11 cellular contexts compared by ENCODE assay signal in genomic region chr3:34107669-34108068, GRCh38.
DNase-seq lines count a peak whose midpoint lies in the region; ATAC-seq lines count a peak whose summit lies in the region.
"Had no signal": no experiment of that assay in that cellular context is flagged by ENCODE, and none has a peak within 500 bp of the region (broad histone marks: within the 10 kb centered on the region; RNA-seq: fewer than 3 reads in every experiment).

No MANE protein-coding gene starts in this region.

- peak; percentile 4 for DNase-seq in RPMI8226
- no peak for DNase-seq in hippocampal formation (lab: John Stamatoyannopoulos, UW)
- DNase-seq in hepatic stellate cell (ENCODE audit: low spot score): no peak
- no peak for DNase-seq in HuH-7 (ENCODE audit: low spot score)
- no peak for DNase-seq in NCI-H2196 treated with DMSO at 0.1 percent for 48 hours (lab: John Stamatoyannopoulos, UW; ENCODE audit: unreplicated experiment)
- DNase-seq: mammary epithelial cell; NCI-H1436 treated with DMSO at 0.1 percent for 48 hours; stimulated activated CD4-positive, alpha-beta T cell treated with anti-CD3 and anti-CD28 coated beads, Interleukin-4, amount 100 ng/mL, for 1 hour had no signal

- ATAC-seq in GM18861 (IDR thresholded peaks at IDR 0.05; ENCODE audit: unreplicated experiment) (peak; percentile 47), GM21526 (IDR thresholded peaks at IDR 0.05; ENCODE audit: low FRiP score, unreplicated experiment) (peak; percentile 54), HG03095 (IDR thresholded peaks at IDR 0.05; ENCODE audit: unreplicated experiment) (peak; percentile 59)
